Comparison of ENCODE assay signal across 17 cellular contexts in genomic region chr7:66905689-66906088, GRCh38. TPM values are rescaled to one million over a fixed set of nuclear protein-coding genes. Genes with fewer than 3 reads are reported as not detected.
DNase-seq lines count a peak whose midpoint lies in the region; ATAC-seq and TF ChIP-seq lines count a peak whose summit lies in the region.
"Had no signal": no experiment of that assay in that cellular context is flagged by ENCODE, and none has a peak within 500 bp of the region (broad histone marks: within the 10 kb centered on the region; RNA-seq: fewer than 3 reads in every experiment).

No MANE protein-coding gene starts in this region.

- H3K9me3 ChIP-seq in endodermal cell (ENCODE audit: control insufficient read depth, low read length) (no peaks in the 10 kb centered on the region), smooth muscle cell (replicated peaks; ENCODE audit: low read depth) (no peaks in the 10 kb centered on the region)

- TF ChIP-seq CTCF in NB4 (IDR thresholded peaks at IDR 0.05; ENCODE audit: low read depth, low read length) = peak; percentile 40
- TF ChIP-seq CTCF in endodermal cell (conservative IDR thresholded peaks at IDR 0.05) = peak; percentile 69
- peak; percentile 12 for TF ChIP-seq CTCF in smooth muscle cell (IDR thresholded peaks at IDR 0.05; ENCODE audit: borderline replicate concordance, insufficient read depth, poor library complexity, severe bottlenecking)

- H3K36me3 ChIP-seq in endodermal cell (ENCODE audit: control insufficient read depth, insufficient read depth, low read length) (no peaks in the 10 kb centered on the region), smooth muscle cell (ENCODE audit: low read depth) (no peaks in the 10 kb centered on the region)

- H3K27ac ChIP-seq in endodermal cell (ENCODE audit: low read depth, low read length) = no peak overlapping the region
- no peak overlapping the region for H3K27ac ChIP-seq in smooth muscle cell (ENCODE audit: low read depth)
- H3K27ac ChIP-seq: SK-N-MC had no signal

- H3K4me3 ChIP-seq in NB4 (ENCODE audit: low read depth, low read length) (no peak overlapping the region), endodermal cell (ENCODE audit: low read length) (no peak overlapping the region), smooth muscle cell (no peak overlapping the region)
- H3K4me3 ChIP-seq: SK-N-MC had no signal

- no peak for TF ChIP-seq POLR2A in NB4 (IDR thresholded peaks at IDR 0.05; ENCODE audit: extremely low read depth, insufficient read length)

- no peaks in the 10 kb centered on the region for H3K4me1 ChIP-seq in endodermal cell (ENCODE audit: control insufficient read depth, insufficient read depth, low read length)
- no peaks in the 10 kb centered on the region for H3K4me1 ChIP-seq in smooth muscle cell (ENCODE audit: low read depth)

- H3K4me1 Mint-ChIP-seq in endodermal cell = no peaks in the 10 kb centered on the region
- H3K4me1 Mint-ChIP-seq: nephron had no signal

- peak overlapping the region; percentile 80 to 88 for H3K27ac Mint-ChIP-seq in activated naive CD4-positive, alpha-beta T cell treated with anti-CD3 and anti-CD28 coated beads, Interleukin-2, amount 50 U/mL, for 72 hours
- H3K27ac Mint-ChIP-seq in endodermal cell = peak overlapping the region; percentile 50
- H3K27ac Mint-ChIP-seq: nephron had no signal

- no peak for ATAC-seq in activated naive CD4-positive, alpha-beta T cell treated with anti-CD3 and anti-CD28 coated beads, Interleukin-2, amount 50 U/mL, for 72 hours
- ATAC-seq in HG03280 (IDR thresholded peaks at IDR 0.05; ENCODE audit: unreplicated experiment) = no peak

- H3K4me3 Mint-ChIP-seq in endodermal cell = no peak overlapping the region
- H3K4me3 Mint-ChIP-seq: nephron had no signal

- H3F3A ChIP-seq in smooth muscle cell (ENCODE audit: low read depth) = no peaks in the 10 kb centered on the region

- no peaks in the 10 kb centered on the region for H3K9me3 Mint-ChIP-seq in activated naive CD4-positive, alpha-beta T cell treated with anti-CD3 and anti-CD28 coated beads, Interleukin-2, amount 50 U/mL, for 72 hours
- no peaks in the 10 kb centered on the region for H3K9me3 Mint-ChIP-seq in endodermal cell
- H3K9me3 Mint-ChIP-seq: nephron had no signal

- H3K36me3 Mint-ChIP-seq in activated naive CD4-positive, alpha-beta T cell treated with anti-CD3 and anti-CD28 coated beads, Interleukin-2, amount 50 U/mL, for 72 hours = no peaks in the 10 kb centered on the region
- H3K36me3 Mint-ChIP-seq in endodermal cell (ENCODE audit: low read depth) = no peaks in the 10 kb centered on the region

- no peaks in the 10 kb centered on the region for H3K79me2 ChIP-seq in smooth muscle cell (ENCODE audit: low read depth)

- WGBS in endodermal cell (ENCODE audit: insufficient coverage in 1 of 2, insufficient read length in 1 of 2), 2 experiments = 79 to 88% methylated on average over 4 to 5 of the region's 5 CpGs
- 86% methylated on average over 5 of the region's 5 CpGs for WGBS in smooth muscle cell (ENCODE audit: low lambda C conversion rate)

- H3K27me3 ChIP-seq in endodermal cell (ENCODE audit: control insufficient read depth, insufficient read depth, low read length, poor library complexity, severe bottlenecking) = no peaks in the 10 kb centered on the region
- no peaks in the 10 kb centered on the region for H3K27me3 ChIP-seq in smooth muscle cell (ENCODE audit: low read depth)

- no peak overlapping the region for H3K4me2 ChIP-seq in smooth muscle cell

- no peak for DNase-seq in activated naive CD4-positive, alpha-beta T cell treated with anti-CD3 and anti-CD28 coated beads, Interleukin-2, amount 50 U/mL, for 72 hours (ENCODE audit: low spot score in 2 of 2)
- no peak for DNase-seq in activated naive CD4-positive, alpha-beta T cell treated with anti-CD3 and anti-CD28 coated beads, Interleukin-2, amount 50 U/mL, for 16 hours
- DNase-seq in NB4 (ENCODE audit: low read depth) = peak; percentile 30
- DNase-seq in endodermal cell = peak; percentile 75
- DNase-seq in smooth muscle cell (lab: John Stamatoyannopoulos, UW; ENCODE audit: unreplicated experiment) = no peak
- no peak for DNase-seq in NCI-H1436 treated with DMSO at 0.1 percent for 48 hours (lab: John Stamatoyannopoulos, UW)
- DNase-seq in NCI-H510A (lab: John Stamatoyannopoulos, UW) = no peak
- DNase-seq: activated gamma-delta T cell treated with Interleukin-2 at 50 U/mL for 16 hours; cerebellar nuclear complex; foreskin fibroblast; GF-D8; NCI-H1105 treated with DMSO at 0.1 percent for 48 hours; NCI-H774; stimulated activated CD8-positive, alpha-beta memory T cell treated with anti-CD3 and anti-CD28 coated beads, Interleukin-4, amount 100 ng/mL, for 48 hours had no signal

- H4K20me1 ChIP-seq in smooth muscle cell (ENCODE audit: low read depth) = no peaks in the 10 kb centered on the region

- H3K9ac ChIP-seq in endodermal cell (ENCODE audit: extremely low read depth, low read length, poor library complexity, severe bottlenecking) = no peak overlapping the region
- no peak overlapping the region for H3K9ac ChIP-seq in smooth muscle cell (ENCODE audit: low read depth)

- no peak overlapping the region for H2AFZ ChIP-seq in smooth muscle cell (ENCODE audit: low read depth)

- H3K27me3 Mint-ChIP-seq in endodermal cell (ENCODE audit: insufficient read depth) = peaks cover 1% of the 10 kb centered on the region

RNA-seq across cellular contexts. Expression of gene TMEM248, which starts 15.3 kb away (rescaled TPM):
- total RNA-seq in activated naive CD4-positive, alpha-beta T cell treated with anti-CD3 and anti-CD28 coated beads, Interleukin-2, amount 50 U/mL, for 72 hours = 10 to 100 TPM; 67.4 to 81.1 TPM
- 10 to 100 TPM; 77.9 to 79.8 TPM for total RNA-seq in endodermal cell
- polyA plus RNA-seq in endodermal cell (2013, experiment 1 of 2) = 46.3 TPM
- 47.2 TPM for polyA plus RNA-seq in endodermal cell (2013, experiment 2 of 2)
- 68.2 and 79.6 TPM in 2 replicates for total RNA-seq in smooth muscle cell
- polyA plus RNA-seq in smooth muscle cell = 75.1 and 83.1 TPM in 2 replicates

Comparison
In these comparisons a context has a peak if more than half of its experiments do, and no peak if none do; other contexts are left out.
1. DNase-seq: peak in NB4 (single experiment) and endodermal cell (single experiment); none in activated naive CD4-positive, alpha-beta T cell treated with anti-CD3 and anti-CD28 coated beads, Interleukin-2, amount 50 U/mL, for 72 hours (0 of 2), activated naive CD4-positive, alpha-beta T cell treated with anti-CD3 and anti-CD28 coated beads, Interleukin-2, amount 50 U/mL, for 16 hours (single experiment), smooth muscle cell (single experiment), NCI-H1436 treated with DMSO at 0.1 percent for 48 hours (single experiment) and NCI-H510A (single experiment).
2. CTCF ChIP-seq: peak in every context shown above with its lines; median percentile 69 in endodermal cell; 40 in NB4; 12 in smooth muscle cell.